Comparison of ENCODE assay signal across 17 cellular contexts in the genomic region with DNA sequence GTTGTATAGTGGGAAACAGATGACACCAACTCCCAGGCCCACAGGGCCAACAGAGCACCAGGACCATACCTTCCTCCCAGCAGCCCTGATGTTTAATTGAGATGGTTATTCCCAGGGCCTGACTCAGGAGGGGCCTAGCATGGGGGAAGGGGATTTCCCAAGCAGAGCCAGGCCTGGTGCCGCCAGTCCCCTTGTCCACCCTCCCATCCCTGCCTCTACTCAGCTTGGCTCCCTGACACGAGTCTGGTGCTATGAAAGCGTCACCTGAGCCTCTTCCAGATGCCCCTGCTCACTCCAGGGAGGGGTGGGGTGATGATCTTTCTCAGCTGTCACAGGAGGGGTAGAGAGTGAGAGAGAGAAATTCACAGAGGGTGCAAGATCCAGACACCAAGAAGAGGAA.
DNase-seq lines count a peak whose midpoint lies in the region; ATAC-seq and TF ChIP-seq lines count a peak whose summit lies in the region.
"Had no signal": no experiment of that assay in that cellular context is flagged by ENCODE, and none has a peak within 500 bp of the region (broad histone marks: within the 10 kb centered on the region; RNA-seq: fewer than 3 reads in every experiment).

No MANE protein-coding gene starts in this region.

- intact Hi-C loops in dendritic cell treated with granulocyte-macrophage colony-stimulating factor and Interleukin-4, amounts not matched to agents 40 ng/mL and 50 ng/mL, for 4 days (cut with micrococcal nuclease), result no loop called here
- intact Hi-C loops in left colon (cut with DNase I, micrococcal nuclease) (no loop called here), head of caudate nucleus (cut with DNase I) (no loop called here)
- intact Hi-C loops in activated CD4-positive, alpha-beta memory T cell treated with anti-CD3 and anti-CD28 coated beads for 36 hours (cut with micrococcal nuclease), result no loop called here

- no peak overlapping the region for H2AFZ ChIP-seq in neural progenitor cell (replicated peaks)

- H4K20me1 ChIP-seq in neural progenitor cell (ENCODE audit: low read depth), result no peaks in the 10 kb centered on the region
- H4K20me1 ChIP-seq: BLaER1 had no signal

- no peaks in the 10 kb centered on the region for H3K27me3 Mint-ChIP-seq in dendritic cell treated with granulocyte-macrophage colony-stimulating factor and Interleukin-4, amounts not matched to agents 40 ng/mL and 50 ng/mL, for 4 days
- peaks cover 18% of the 10 kb centered on the region for H3K27me3 Mint-ChIP-seq in neural progenitor cell (ENCODE audit: insufficient read depth, low read depth)
- H3K27me3 Mint-ChIP-seq in activated CD4-positive, alpha-beta memory T cell treated with anti-CD3 and anti-CD28 coated beads for 36 hours, result no peaks in the 10 kb centered on the region
- H3K27me3 Mint-ChIP-seq: CD4-positive, alpha-beta T cell had no signal

- H3K9me3 ChIP-seq in HEK293 (ENCODE audit: control insufficient read depth, insufficient read depth, low read depth, low read length) (no peaks in the 10 kb centered on the region), neural progenitor cell (ENCODE audit: low read depth) (no peaks in the 10 kb centered on the region)
- H3K9me3 ChIP-seq: BLaER1, SJCRH30 had no signal

- DNase-seq in ELF-1 (ENCODE audit: low read depth, low spot score), result peak; percentile 67
- DNase-seq in neural progenitor cell (ENCODE audit: low spot score), result no peak
- DNase-seq in left colon, result no peak
- no peak for DNase-seq in activated CD4-positive, alpha-beta memory T cell treated with anti-CD3 and anti-CD28 coated beads for 36 hours
- DNase-seq in head of caudate nucleus, result no peak
- DNase-seq: CD4-positive, alpha-beta T cell; COR-L47; DMS 273 treated with DMSO at 0.1 percent for 48 hours; DMS79 treated with DMSO at 0.1 percent for 48 hours; Karpas-422; NCI-H1694; NCI-H2081; NCI-H774; SJCRH30 had no signal

- no peaks in the 10 kb centered on the region for H3K27me3 ChIP-seq in neural progenitor cell
- H3K27me3 ChIP-seq: SJCRH30 had no signal

- no peaks in the 10 kb centered on the region for H3K36me3 ChIP-seq in HEK293 (ENCODE audit: control insufficient read depth in 2 of 2, insufficient read depth in 1 of 2, low read length in 2 of 2)
- H3K36me3 ChIP-seq in neural progenitor cell, result no peaks in the 10 kb centered on the region
- H3K36me3 ChIP-seq: BLaER1, SJCRH30 had no signal

- H3K4me1 ChIP-seq in HEK293 (ENCODE audit: control insufficient read depth, insufficient read depth, low read length) (no peaks in the 10 kb centered on the region), neural progenitor cell (peaks cover 9% of the 10 kb centered on the region)
- H3K4me1 ChIP-seq: BLaER1, SJCRH30 had no signal

- no peaks in the 10 kb centered on the region for H3K9me3 Mint-ChIP-seq in dendritic cell treated with granulocyte-macrophage colony-stimulating factor and Interleukin-4, amounts not matched to agents 40 ng/mL and 50 ng/mL, for 4 days
- H3K9me3 Mint-ChIP-seq in neural progenitor cell, result peaks cover 13% of the 10 kb centered on the region
- H3K9me3 Mint-ChIP-seq in activated CD4-positive, alpha-beta memory T cell treated with anti-CD3 and anti-CD28 coated beads for 36 hours, result no peaks in the 10 kb centered on the region
- H3K9me3 Mint-ChIP-seq: CD4-positive, alpha-beta T cell had no signal

- TF ChIP-seq CTCF in HEK293 (tag by site-specific recombination; IDR thresholded peaks at IDR 0.05) (no peak), neural progenitor cell (IDR thresholded peaks at IDR 0.05) (no peak)

- CTCF ChIA-PET in HEK293 (lab: Yijun Ruan, JAX), result no interaction called here
- CTCF ChIA-PET in activated CD4-positive, alpha-beta memory T cell treated with anti-CD3 and anti-CD28 coated beads for 36 hours (lab: Charles Lee), result no interaction called here

- peaks cover 7% of the 10 kb centered on the region for H3F3A ChIP-seq in neural progenitor cell (ENCODE audit: low read depth)

- H3K27ac ChIP-seq in HEK293 (ENCODE audit: extremely low read depth, low read depth, low read length) (no peak overlapping the region), neural progenitor cell (no peak overlapping the region)
- H3K27ac ChIP-seq: BLaER1, SJCRH30 had no signal

- H3K36me3 Mint-ChIP-seq in dendritic cell treated with granulocyte-macrophage colony-stimulating factor and Interleukin-4, amounts not matched to agents 40 ng/mL and 50 ng/mL, for 4 days (ENCODE audit: low read depth), result no peaks in the 10 kb centered on the region
- H3K36me3 Mint-ChIP-seq in neural progenitor cell, result no peaks in the 10 kb centered on the region
- no peaks in the 10 kb centered on the region for H3K36me3 Mint-ChIP-seq in activated CD4-positive, alpha-beta memory T cell treated with anti-CD3 and anti-CD28 coated beads for 36 hours

- H3K27ac Mint-ChIP-seq in dendritic cell treated with granulocyte-macrophage colony-stimulating factor and Interleukin-4, amounts not matched to agents 40 ng/mL and 50 ng/mL, for 4 days, result peak overlapping the region; percentile 4
- peak overlapping the region; percentile 20 for H3K27ac Mint-ChIP-seq in neural progenitor cell
- H3K27ac Mint-ChIP-seq in activated CD4-positive, alpha-beta memory T cell treated with anti-CD3 and anti-CD28 coated beads for 36 hours, result no peak overlapping the region
- H3K27ac Mint-ChIP-seq: CD4-positive, alpha-beta T cell had no signal

- POLR2A ChIA-PET in HEK293 (lab: Yijun Ruan, JAX), result no interaction called here
- POLR2A ChIA-PET in activated CD4-positive, alpha-beta memory T cell treated with anti-CD3 and anti-CD28 coated beads for 36 hours (lab: Charles Lee), result no interaction called here

- H3K79me2 ChIP-seq in neural progenitor cell (ENCODE audit: low read depth), result no peaks in the 10 kb centered on the region

- no peak overlapping the region for H3K4me2 ChIP-seq in neural progenitor cell
- H3K4me2 ChIP-seq: BLaER1 had no signal

- H3K4me3 Mint-ChIP-seq in dendritic cell treated with granulocyte-macrophage colony-stimulating factor and Interleukin-4, amounts not matched to agents 40 ng/mL and 50 ng/mL, for 4 days, result no peak overlapping the region
- peak overlapping the region; percentile 17 for H3K4me3 Mint-ChIP-seq in neural progenitor cell
- H3K4me3 Mint-ChIP-seq in activated CD4-positive, alpha-beta memory T cell treated with anti-CD3 and anti-CD28 coated beads for 36 hours, result no peak overlapping the region
- H3K4me3 Mint-ChIP-seq: CD4-positive, alpha-beta T cell had no signal

- peaks cover 7% of the 10 kb centered on the region for H3K4me1 Mint-ChIP-seq in dendritic cell treated with granulocyte-macrophage colony-stimulating factor and Interleukin-4, amounts not matched to agents 40 ng/mL and 50 ng/mL, for 4 days (ENCODE audit: low read depth)
- H3K4me1 Mint-ChIP-seq in neural progenitor cell, result peaks cover 39% of the 10 kb centered on the region
- H3K4me1 Mint-ChIP-seq in activated CD4-positive, alpha-beta memory T cell treated with anti-CD3 and anti-CD28 coated beads for 36 hours (ENCODE audit: low read depth), result no peaks in the 10 kb centered on the region

- no peak for ATAC-seq in left colon

- no peak overlapping the region for H3K9ac ChIP-seq in neural progenitor cell
- H3K9ac ChIP-seq: BLaER1 had no signal

- H3K4me3 ChIP-seq in HEK293 (ENCODE audit: low read depth, low read length) (no peak overlapping the region), neural progenitor cell (no peak overlapping the region)
- H3K4me3 ChIP-seq: BLaER1, SJCRH30 had no signal

TF ChIP-seq in HEK293, 187 proteins besides CTCF, POLR2A, EP300 and RAD21:
- TF ChIP-seq ZNF660 (tag by site-specific recombination; IDR thresholded peaks at IDR 0.05), result no peak
- no peak for TF ChIP-seq ZBTB17 (tag by site-specific recombination; IDR thresholded peaks at IDR 0.05)
- TF ChIP-seq ZNF114 (tag by site-specific recombination; IDR thresholded peaks at IDR 0.05), result no peak
- no peak for TF ChIP-seq ZBTB10 (tag by site-specific recombination; IDR thresholded peaks at IDR 0.05)
- TF ChIP-seq ZIC2 (tag by site-specific recombination; IDR thresholded peaks at IDR 0.05), result 0 out of 2 replicates have a peak, but pooled peaks have one; percentile 24
